Comparison of ENCODE assay signal across 1 cellular context in genomic region chr12:56687225-56688128, GRCh38.
TF ChIP-seq lines count a peak whose summit lies in the region.

No MANE protein-coding gene starts in this region.

TF ChIP-seq in endothelial cell of umbilical vein, 7 proteins besides CTCF, POLR2A, EP300 and RAD21 (continued from another document):
- TF ChIP-seq, protein P1, sequence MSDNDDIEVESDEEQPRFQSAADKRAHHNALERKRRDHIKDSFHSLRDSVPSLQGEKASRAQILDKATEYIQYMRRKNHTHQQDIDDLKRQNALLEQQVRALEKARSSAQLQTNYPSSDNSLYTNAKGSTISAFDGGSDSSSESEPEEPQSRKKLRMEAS (IDR thresholded peaks at IDR 0.05; ENCODE audit: insufficient read depth, insufficient read length), result no peak
